Comparison of ENCODE assay signal across 2 cellular contexts in the genomic region with DNA sequence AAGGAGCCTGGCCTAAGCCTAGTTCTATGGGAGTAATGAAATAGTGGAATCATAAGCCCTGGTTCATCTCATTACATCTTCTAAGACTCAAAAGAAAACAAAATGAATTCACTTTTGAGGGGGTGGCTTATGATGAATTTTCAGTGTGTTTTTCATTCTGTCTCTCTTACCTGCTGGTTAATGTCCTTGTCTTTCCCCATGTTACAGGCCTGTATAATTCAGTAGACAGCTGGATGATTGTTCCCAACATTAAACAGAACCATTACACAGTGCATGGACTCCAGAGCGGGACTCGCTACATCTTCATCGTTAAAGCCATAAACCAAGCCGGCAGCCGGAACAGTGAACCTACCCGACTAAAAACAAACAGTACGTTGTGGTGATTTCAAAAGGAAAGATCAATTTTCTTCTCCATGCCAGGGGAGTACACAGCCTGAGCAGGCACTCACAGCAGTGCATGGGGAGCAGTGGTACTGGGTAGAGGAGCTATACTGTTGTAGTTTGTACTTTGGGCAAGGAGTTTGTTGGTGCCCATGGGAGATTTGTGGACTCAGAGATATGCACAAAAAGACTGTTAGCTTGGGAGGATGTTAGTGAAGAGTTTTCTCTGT.
TF ChIP-seq lines count a peak whose summit lies in the region.

No MANE protein-coding gene starts in this region.

TF ChIP-seq in liver, 16 proteins besides CTCF, POLR2A, EP300 and RAD21:
- TF ChIP-seq YY1 (IDR thresholded peaks at IDR 0.05) (peak; percentile 28), SP1 (IDR thresholded peaks at IDR 0.05) (peak; percentile 34), RXRA (IDR thresholded peaks at IDR 0.05) (peak in 1 of 2 donors; percentile 41), HNF4A (conservative IDR thresholded peaks at IDR 0.05) (peak; percentile 53 to 61), FOXA2 (IDR thresholded peaks at IDR 0.05) (peak; percentile 19), JUND (IDR thresholded peaks at IDR 0.05) (no peak)

TF ChIP-seq in HepG2, 621 proteins besides CTCF, POLR2A, EP300 and RAD21:
- TF ChIP-seq ZNF121 (CRISPR knock-in tag; IDR thresholded peaks at IDR 0.05) = no peak
- TF ChIP-seq, protein P1, sequence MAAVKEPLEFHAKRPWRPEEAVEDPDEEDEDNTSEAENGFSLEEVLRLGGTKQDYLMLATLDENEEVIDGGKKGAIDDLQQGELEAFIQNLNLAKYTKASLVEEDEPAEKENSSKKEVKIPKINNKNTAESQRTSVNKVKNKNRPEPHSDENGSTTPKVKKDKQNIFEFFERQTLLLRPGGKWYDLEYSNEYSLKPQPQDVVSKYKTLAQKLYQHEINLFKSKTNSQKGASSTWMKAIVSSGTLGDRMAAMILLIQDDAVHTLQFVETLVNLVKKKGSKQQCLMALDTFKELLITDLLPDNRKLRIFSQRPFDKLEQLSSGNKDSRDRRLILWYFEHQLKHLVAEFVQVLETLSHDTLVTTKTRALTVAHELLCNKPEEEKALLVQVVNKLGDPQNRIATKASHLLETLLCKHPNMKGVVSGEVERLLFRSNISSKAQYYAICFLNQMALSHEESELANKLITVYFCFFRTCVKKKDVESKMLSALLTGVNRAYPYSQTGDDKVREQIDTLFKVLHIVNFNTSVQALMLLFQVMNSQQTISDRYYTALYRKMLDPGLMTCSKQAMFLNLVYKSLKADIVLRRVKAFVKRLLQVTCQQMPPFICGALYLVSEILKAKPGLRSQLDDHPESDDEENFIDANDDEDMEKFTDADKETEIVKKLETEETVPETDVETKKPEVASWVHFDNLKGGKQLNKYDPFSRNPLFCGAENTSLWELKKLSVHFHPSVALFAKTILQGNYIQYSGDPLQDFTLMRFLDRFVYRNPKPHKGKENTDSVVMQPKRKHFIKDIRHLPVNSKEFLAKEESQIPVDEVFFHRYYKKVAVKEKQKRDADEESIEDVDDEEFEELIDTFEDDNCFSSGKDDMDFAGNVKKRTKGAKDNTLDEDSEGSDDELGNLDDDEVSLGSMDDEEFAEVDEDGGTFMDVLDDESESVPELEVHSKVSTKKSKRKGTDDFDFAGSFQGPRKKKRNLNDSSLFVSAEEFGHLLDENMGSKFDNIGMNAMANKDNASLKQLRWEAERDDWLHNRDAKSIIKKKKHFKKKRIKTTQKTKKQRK (IDR thresholded peaks at IDR 0.05; ENCODE audit: low read length) = no peak
- TF ChIP-seq ZKSCAN8 (CRISPR knock-in tag; IDR thresholded peaks at IDR 0.05; ENCODE audit: borderline replicate concordance) = no peak
- no peak for TF ChIP-seq HES4 (CRISPR knock-in tag; IDR thresholded peaks at IDR 0.05; ENCODE audit: borderline replicate concordance)
- TF ChIP-seq HIVEP1 (CRISPR knock-in tag; IDR thresholded peaks at IDR 0.05) = no peak
- no peak for TF ChIP-seq NR2F1 (CRISPR knock-in tag; IDR thresholded peaks at IDR 0.05)
- no peak for TF ChIP-seq ZNF160 (CRISPR knock-in tag; IDR thresholded peaks at IDR 0.05)
- no peak for TF ChIP-seq ZNF569 (CRISPR knock-in tag; IDR thresholded peaks at IDR 0.05; ENCODE audit: borderline replicate concordance)
- no peak for TF ChIP-seq ZNF180 (CRISPR knock-in tag; IDR thresholded peaks at IDR 0.05; ENCODE audit: borderline replicate concordance, low read depth)
